ENCODE assay signal across 18 cellular contexts in genomic region chr10:34291466-34292177, GRCh38.
DNase-seq lines count a peak whose midpoint lies in the region; ATAC-seq lines count a peak whose summit lies in the region.
"Had no signal": no experiment of that assay in that cellular context is flagged by ENCODE, and none has a peak within 500 bp of the region (broad histone marks: within the 10 kb centered on the region; RNA-seq: fewer than 3 reads in every experiment).

No MANE protein-coding gene starts in this region.

- no peak overlapping the region for H3K4me2 ChIP-seq in trophoblast cell (ENCODE audit: low read length)

- no peaks in the 10 kb centered on the region for H3K27me3 ChIP-seq in trophoblast cell (ENCODE audit: insufficient read depth, low read length)
- H3K27me3 ChIP-seq: SJCRH30, thyroid gland had no signal

- H4K12ac ChIP-seq in trophoblast cell (ENCODE audit: low read depth, low read length), result no peak overlapping the region

- POLR2A ChIA-PET in activated CD4-positive, alpha-beta memory T cell treated with anti-CD3 and anti-CD28 coated beads, Interleukin-2, amount 10 ng/mL, durations not matched to agents 7 days and 5 days (lab: Charles Lee), result no interaction called here

- CTCF ChIA-PET in activated CD4-positive, alpha-beta memory T cell treated with anti-CD3 and anti-CD28 coated beads, Interleukin-2, amount 10 ng/mL, durations not matched to agents 7 days and 5 days (lab: Charles Lee), result no interaction called here

- no peaks in the 10 kb centered on the region for H3K79me1 ChIP-seq in trophoblast cell (ENCODE audit: low read length)

- no peak overlapping the region for H3K4me3 Mint-ChIP-seq in activated CD4-positive, alpha-beta memory T cell treated with anti-CD3 and anti-CD28 coated beads, Interleukin-2, amount 10 ng/mL, durations not matched to agents 7 days and 5 days
- H3K4me3 Mint-ChIP-seq in activated CD4-positive, alpha-beta T cell treated with anti-CD3 and anti-CD28 coated beads, Interleukin-2, amount 10 ng/mL, durations not matched to agents 24 days and 14 days, result no peak overlapping the region
- H3K4me3 Mint-ChIP-seq: activated CD8-positive, alpha-beta memory T cell treated with anti-CD3 and anti-CD28 coated beads, Interleukin-2, amount 10 ng/mL, durations not matched to agents 7 days and 5 days; activated naive CD8-positive, alpha-beta T cell treated with anti-CD3 and anti-CD28 coated beads, Interleukin-2, amount 50 U/mL, for 24 hours had no signal

- H3K27me3 Mint-ChIP-seq in activated CD4-positive, alpha-beta memory T cell treated with anti-CD3 and anti-CD28 coated beads, Interleukin-2, amount 10 ng/mL, durations not matched to agents 7 days and 5 days, result peaks cover 5% of the 10 kb centered on the region
- H3K27me3 Mint-ChIP-seq in activated CD4-positive, alpha-beta T cell treated with anti-CD3 and anti-CD28 coated beads, Interleukin-2, amount 10 ng/mL, durations not matched to agents 24 days and 14 days, result no peaks in the 10 kb centered on the region
- H3K27me3 Mint-ChIP-seq: activated CD8-positive, alpha-beta memory T cell treated with anti-CD3 and anti-CD28 coated beads, Interleukin-2, amount 10 ng/mL, durations not matched to agents 7 days and 5 days had no signal

- no peak overlapping the region for H4K8ac ChIP-seq in trophoblast cell (ENCODE audit: low read depth, low read length)

- no peaks in the 10 kb centered on the region for H3K36me3 ChIP-seq in trophoblast cell (ENCODE audit: control insufficient read depth in 1 of 2, insufficient read depth in 2 of 2, low read length in 2 of 2)
- H3K36me3 ChIP-seq: SJCRH30, thyroid gland had no signal

- H3K9me3 ChIP-seq in trophoblast cell (ENCODE audit: insufficient read depth, low read depth, low read length), result no peaks in the 10 kb centered on the region
- H3K9me3 ChIP-seq: SJCRH30, thyroid gland had no signal

- no peak overlapping the region for H2BK120ac ChIP-seq in trophoblast cell (ENCODE audit: insufficient read depth, low read length, poor library complexity)

- no peak overlapping the region for H2BK12ac ChIP-seq in trophoblast cell (ENCODE audit: low read length)

- no peaks in the 10 kb centered on the region for H3K4me1 ChIP-seq in trophoblast cell (ENCODE audit: control insufficient read depth in 1 of 2, insufficient read depth in 2 of 2, low read length in 2 of 2)
- H3K4me1 ChIP-seq: SJCRH30 had no signal

- no peak overlapping the region for H3K27ac Mint-ChIP-seq in activated CD4-positive, alpha-beta memory T cell treated with anti-CD3 and anti-CD28 coated beads, Interleukin-2, amount 10 ng/mL, durations not matched to agents 7 days and 5 days
- no peak overlapping the region for H3K27ac Mint-ChIP-seq in activated CD4-positive, alpha-beta T cell treated with anti-CD3 and anti-CD28 coated beads, Interleukin-2, amount 10 ng/mL, durations not matched to agents 24 days and 14 days
- H3K27ac Mint-ChIP-seq: activated CD8-positive, alpha-beta memory T cell treated with anti-CD3 and anti-CD28 coated beads, Interleukin-2, amount 10 ng/mL, durations not matched to agents 7 days and 5 days; activated naive CD8-positive, alpha-beta T cell treated with anti-CD3 and anti-CD28 coated beads, Interleukin-2, amount 50 U/mL, for 24 hours had no signal

- H3K18ac ChIP-seq in trophoblast cell (ENCODE audit: low read length), result no peak overlapping the region

- peak; percentile 75 for ATAC-seq in HG02623 (IDR thresholded peaks at IDR 0.05; ENCODE audit: unreplicated experiment)
- peak; percentile 40 for ATAC-seq in HG03520 (IDR thresholded peaks at IDR 0.05; ENCODE audit: unreplicated experiment)
- ATAC-seq in HG02840 (IDR thresholded peaks at IDR 0.05; ENCODE audit: low FRiP score, unreplicated experiment), result no peak
- ATAC-seq: activated CD8-positive, alpha-beta memory T cell treated with anti-CD3 and anti-CD28 coated beads, Interleukin-2, amount 10 ng/mL, durations not matched to agents 7 days and 5 days; activated naive CD8-positive, alpha-beta T cell treated with anti-CD3 and anti-CD28 coated beads, Interleukin-2, amount 50 U/mL, for 24 hours had no signal

- no peaks in the 10 kb centered on the region for H3K36me3 Mint-ChIP-seq in activated CD4-positive, alpha-beta memory T cell treated with anti-CD3 and anti-CD28 coated beads, Interleukin-2, amount 10 ng/mL, durations not matched to agents 7 days and 5 days (ENCODE audit: low read depth)
- no peaks in the 10 kb centered on the region for H3K36me3 Mint-ChIP-seq in activated CD4-positive, alpha-beta T cell treated with anti-CD3 and anti-CD28 coated beads, Interleukin-2, amount 10 ng/mL, durations not matched to agents 24 days and 14 days (ENCODE audit: low read depth)
- H3K36me3 Mint-ChIP-seq: activated CD8-positive, alpha-beta memory T cell treated with anti-CD3 and anti-CD28 coated beads, Interleukin-2, amount 10 ng/mL, durations not matched to agents 7 days and 5 days had no signal

- H3K9ac ChIP-seq in trophoblast cell (ENCODE audit: low read length), result no peak overlapping the region

- WGBS in trophoblast cell (ENCODE audit: extremely low coverage, insufficient coverage, insufficient read length), result no CpG with 5 or more reads among the region's 6 CpGs

- intact Hi-C loops in activated CD4-positive, alpha-beta T cell treated with anti-CD3 and anti-CD28 coated beads, Interleukin-2, amount 10 ng/mL, durations not matched to agents 24 days and 14 days (cut with micrococcal nuclease), result no loop called here

- no peak overlapping the region for H4K91ac ChIP-seq in trophoblast cell (ENCODE audit: low read depth, low read length)

- H2AK5ac ChIP-seq in trophoblast cell (ENCODE audit: low read length), result no peak overlapping the region

- H3K9me3 Mint-ChIP-seq in activated CD4-positive, alpha-beta memory T cell treated with anti-CD3 and anti-CD28 coated beads, Interleukin-2, amount 10 ng/mL, durations not matched to agents 7 days and 5 days, result no peaks in the 10 kb centered on the region
- peaks cover 6% of the 10 kb centered on the region for H3K9me3 Mint-ChIP-seq in activated CD4-positive, alpha-beta T cell treated with anti-CD3 and anti-CD28 coated beads, Interleukin-2, amount 10 ng/mL, durations not matched to agents 24 days and 14 days
- H3K9me3 Mint-ChIP-seq: activated naive CD8-positive, alpha-beta T cell treated with anti-CD3 and anti-CD28 coated beads, Interleukin-2, amount 50 U/mL, for 24 hours had no signal

- DNase-seq in NCI-H82 (lab: John Stamatoyannopoulos, UW) (peak; percentile 24), NCI-H82 treated with DMSO at 0.1 percent for 48 hours (lab: John Stamatoyannopoulos, UW; ENCODE audit: unreplicated experiment) (no peak), trophoblast cell (no peak)
- DNase-seq in activated CD4-positive, alpha-beta memory T cell treated with anti-CD3 and anti-CD28 coated beads, Interleukin-2, amount 10 ng/mL, durations not matched to agents 7 days and 5 days, result no peak
- DNase-seq in activated CD4-positive, alpha-beta T cell treated with anti-CD3 and anti-CD28 coated beads, Interleukin-2, amount 10 ng/mL, durations not matched to agents 24 days and 14 days, result no peak
- DNase-seq: activated CD8-positive, alpha-beta memory T cell treated with anti-CD3 and anti-CD28 coated beads, Interleukin-2, amount 10 ng/mL, durations not matched to agents 7 days and 5 days; activated naive CD8-positive, alpha-beta T cell treated with anti-CD3 and anti-CD28 coated beads, Interleukin-2, amount 50 U/mL, for 24 hours; erythroblast; hypothalamus; NCI-H2081 treated with DMSO at 0.1 percent for 48 hours; nucleus accumbens; SJCRH30; stimulated activated CD4-positive, alpha-beta T cell treated with anti-CD3 and anti-CD28 coated beads, Interleukin-12 subunit alpha, Interleukin-12 subunit beta, amount 100 ng/mL, for 4 hours; thyroid gland had no signal

- H3K4ac ChIP-seq in trophoblast cell (ENCODE audit: low read depth, low read length), result no peak overlapping the region

- H3K23ac ChIP-seq in trophoblast cell (ENCODE audit: low read length), result peak overlapping the region; percentile 73

- no peak overlapping the region for H3K14ac ChIP-seq in trophoblast cell (ENCODE audit: low read length)

- H2AFZ ChIP-seq in trophoblast cell (ENCODE audit: insufficient read depth, low read length, poor library complexity), result no peak overlapping the region

- no peaks in the 10 kb centered on the region for H3K79me2 ChIP-seq in trophoblast cell (ENCODE audit: control insufficient read depth, insufficient read depth, low read length, poor library complexity)

- H3K27ac ChIP-seq in trophoblast cell (ENCODE audit: low read depth, low read length), result no peak overlapping the region
- H3K27ac ChIP-seq: 22Rv1, SJCRH30, thyroid gland had no signal

- H3K4me1 Mint-ChIP-seq in activated CD4-positive, alpha-beta memory T cell treated with anti-CD3 and anti-CD28 coated beads, Interleukin-2, amount 10 ng/mL, durations not matched to agents 7 days and 5 days, result peaks cover 16% of the 10 kb centered on the region
- peaks cover 6% of the 10 kb centered on the region for H3K4me1 Mint-ChIP-seq in activated CD4-positive, alpha-beta T cell treated with anti-CD3 and anti-CD28 coated beads, Interleukin-2, amount 10 ng/mL, durations not matched to agents 24 days and 14 days
- H3K4me1 Mint-ChIP-seq: activated CD8-positive, alpha-beta memory T cell treated with anti-CD3 and anti-CD28 coated beads, Interleukin-2, amount 10 ng/mL, durations not matched to agents 7 days and 5 days; activated naive CD8-positive, alpha-beta T cell treated with anti-CD3 and anti-CD28 coated beads, Interleukin-2, amount 50 U/mL, for 24 hours had no signal

- H3K4me3 ChIP-seq in trophoblast cell (ENCODE audit: low read depth, low read length), result no peak overlapping the region
- H3K4me3 ChIP-seq: SJCRH30, thyroid gland had no signal

- no peak overlapping the region for H2BK5ac ChIP-seq in trophoblast cell (ENCODE audit: low read depth, low read length, poor library complexity)
